In the genomic region with DNA sequence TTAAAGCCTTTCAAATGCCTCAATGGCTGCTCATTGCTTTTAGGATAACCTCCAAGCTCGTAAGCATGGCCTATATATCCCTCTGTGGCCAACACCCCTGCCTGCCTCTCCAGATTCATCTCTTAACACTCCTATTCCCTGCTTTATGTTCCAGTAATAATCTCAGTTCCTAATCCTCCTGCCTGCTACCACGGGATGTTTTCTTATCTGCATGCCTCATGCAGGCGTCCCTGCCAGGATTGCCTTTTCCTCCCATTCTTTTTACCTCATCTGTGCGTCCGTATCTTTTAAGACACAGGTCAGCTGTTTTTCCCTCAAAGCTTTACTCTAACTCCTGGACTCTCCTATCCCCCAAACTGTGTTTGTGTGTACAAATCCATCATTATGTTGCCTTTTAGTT, we compare ENCODE assay signal across 17 cellular contexts.
"Had no signal": no experiment of that assay in that cellular context is flagged by ENCODE, and none has a peak within 500 bp of the region (broad histone marks: within the 10 kb centered on the region; RNA-seq: fewer than 3 reads in every experiment).

No MANE protein-coding gene starts in this region.

- H3K9me3 ChIP-seq: gastrocnemius medialis had no signal

- H3K4me3 ChIP-seq: gastrocnemius medialis, heart left ventricle, SK-N-MC, spleen, suprapubic skin had no signal

- H3K4me1 ChIP-seq: suprapubic skin had no signal

- H3K27me3 Mint-ChIP-seq: activated CD8-positive, alpha-beta memory T cell treated with anti-CD3 and anti-CD28 coated beads, Interleukin-2, amount 10 ng/mL, durations not matched to agents 7 days and 5 days; memory B cell; stimulated activated naive CD8-positive, alpha-beta T cell treated with anti-CD3 and anti-CD28 coated beads, Interleukin-15, Interleukin-2, amounts not matched to agents 100 ng/mL and 50 ng/mL, for 24 hours had no signal

- H3K27ac ChIP-seq: gastrocnemius medialis, SK-N-MC, suprapubic skin had no signal

- H3K36me3 ChIP-seq: gastrocnemius medialis had no signal

- H3K27me3 ChIP-seq: gastrocnemius medialis, heart left ventricle, spleen, suprapubic skin had no signal

- DNase-seq: activated CD4-positive, alpha-beta T cell treated with anti-CD3 and anti-CD28 coated beads for 1 hour; activated CD4-positive, alpha-beta T cell treated with anti-CD3 and anti-CD28 coated beads, Interleukin-2, amount 50 U/mL, for 48 hours; activated CD8-positive, alpha-beta memory T cell treated with anti-CD3 and anti-CD28 coated beads, Interleukin-2, amount 10 ng/mL, durations not matched to agents 7 days and 5 days; activated naive CD4-positive, alpha-beta T cell treated with anti-CD3 and anti-CD28 coated beads for 36 hours; activated T-cell treated with anti-CD3 and anti-CD28 coated beads, Interleukin-2, amount 50 U/mL, for 1 hour; central memory CD4-positive, alpha-beta T cell; cortex of kidney; effector CD8-positive, alpha-beta T cell; gastrocnemius medialis; heart left ventricle; natural killer cell; spleen had no signal

- H3K4me3 Mint-ChIP-seq: activated CD8-positive, alpha-beta memory T cell treated with anti-CD3 and anti-CD28 coated beads, Interleukin-2, amount 10 ng/mL, durations not matched to agents 7 days and 5 days; activated naive CD4-positive, alpha-beta T cell treated with anti-CD3 and anti-CD28 coated beads for 36 hours; memory B cell; natural killer cell; stimulated activated naive CD8-positive, alpha-beta T cell treated with anti-CD3 and anti-CD28 coated beads, Interleukin-15, Interleukin-2, amounts not matched to agents 100 ng/mL and 50 ng/mL, for 24 hours had no signal

- H3K27ac Mint-ChIP-seq: activated CD8-positive, alpha-beta memory T cell treated with anti-CD3 and anti-CD28 coated beads, Interleukin-2, amount 10 ng/mL, durations not matched to agents 7 days and 5 days; activated naive CD4-positive, alpha-beta T cell treated with anti-CD3 and anti-CD28 coated beads for 36 hours; activated T-helper 2 cell treated with anti-CD3 and anti-CD28 coated beads, Interferon-gamma antibody, Interleukin-2, Interleukin-4, amounts not matched to agents 10 μg/mL and 5 μg/mL and 100 μg/mL, durations not matched to agents 14 hours and 24 hours and 36 hours; memory B cell; natural killer cell; stimulated activated naive CD8-positive, alpha-beta T cell treated with anti-CD3 and anti-CD28 coated beads, Interleukin-15, Interleukin-2, amounts not matched to agents 100 ng/mL and 50 ng/mL, for 24 hours had no signal
